8 cellular contexts compared by ENCODE assay signal in the genomic region with DNA sequence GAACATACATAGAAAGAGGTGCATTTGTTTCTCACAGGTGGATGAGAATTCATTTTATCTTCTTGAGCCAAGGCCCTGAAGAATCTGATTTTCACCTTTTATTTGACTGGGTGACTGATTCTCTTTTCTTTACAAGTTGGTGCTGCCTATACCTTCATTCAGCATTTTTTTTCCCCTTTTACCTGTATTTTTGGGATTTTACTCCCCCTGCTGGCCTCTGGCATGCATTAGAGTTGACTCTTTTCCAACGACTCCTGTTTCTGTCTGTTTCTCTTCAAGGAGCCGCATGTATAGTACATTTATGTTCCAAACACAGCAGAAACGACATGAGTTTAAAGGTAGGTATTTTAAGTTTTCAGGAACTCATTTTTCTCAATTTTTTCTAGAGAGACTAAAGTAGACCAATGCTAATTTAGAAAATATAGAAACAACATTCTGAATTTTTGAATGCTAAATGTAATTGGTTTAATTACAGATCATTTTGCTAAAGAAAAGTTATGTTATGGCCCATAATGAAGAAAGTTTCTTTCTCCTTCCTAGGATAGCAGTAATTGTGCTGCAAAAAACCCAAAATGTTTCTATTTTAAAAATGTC.
DNase-seq lines count a peak whose midpoint lies in the region; ATAC-seq, FAIRE-seq and TF ChIP-seq lines count a peak whose summit lies in the region.

No MANE protein-coding gene starts in this region.

- H3K4me1 ChIP-seq in SK-N-SH (ENCODE audit: control insufficient read depth in 1 of 2, insufficient read depth in 2 of 2, low read depth in 1 of 2, low read length in 1 of 2), result no peaks in the 10 kb centered on the region; a peak in 1 of 4 replicates

- H3K4me2 ChIP-seq in SK-N-SH, result no peak overlapping the region

- TF ChIP-seq RAD21 in SK-N-SH (IDR thresholded peaks at IDR 0.05; ENCODE audit: low read length), result peak; percentile 95

- no peak for TF ChIP-seq EP300 in SK-N-SH (IDR thresholded peaks at IDR 0.05; ENCODE audit: borderline replicate concordance in 1 of 2, low read depth in 1 of 2, low read length in 1 of 2)

- H3K79me2 ChIP-seq in SK-N-SH (ENCODE audit: insufficient read depth), result no peaks in the 10 kb centered on the region

- CTCF ChIA-PET in SK-N-SH (lab: Yijun Ruan, JAX), result interaction anchor here (0.6 to 14.8 kb wide), 41 partner anchors 9 to 1355 kb away, joined by 3 to 495 read pairs (median 4); no protein-coding TSS in a partner anchor

- H3K36me3 ChIP-seq in SK-N-SH (replicated peaks in 1 of 2; ENCODE audit: control insufficient read depth in 1 of 2, insufficient read depth in 2 of 2, low read length in 1 of 2), result peaks cover 0 to 3% of the 10 kb centered on the region in 2 experiments

- H3K9me2 ChIP-seq in SK-N-SH, result no peaks in the 10 kb centered on the region

- WGBS in SK-N-SH (ENCODE audit: low lambda C conversion rate), result 8% methylated on average over 3 of the region's 3 CpGs

- FAIRE-seq in endometrium (lab: Jason Lieb, UNC), result peak; percentile 75

- no peaks in the 10 kb centered on the region for H3F3A ChIP-seq in SK-N-SH (replicated peaks; ENCODE audit: insufficient read depth)

- H3K27ac ChIP-seq in SK-N-SH (ENCODE audit: low read depth in 2 of 2, low read length in 1 of 2), result no peak overlapping the region

- DNase-seq in DMS79 (lab: John Stamatoyannopoulos, UW) (peak; percentile 26), NAMALWA (ENCODE audit: low spot score) (peak; percentile 87), SK-N-SH (peak; percentile 21), myocyte (ENCODE audit: low read depth) (peak; percentile 64)

- POLR2A ChIA-PET in SK-N-SH (lab: Yijun Ruan, JAX), result no interaction called here

- H2AFZ ChIP-seq in SK-N-SH (ENCODE audit: low read depth), result no peak overlapping the region

- peaks cover 9% of the 10 kb centered on the region for H3K9me3 ChIP-seq in SK-N-SH

- H4K20me1 ChIP-seq in SK-N-SH (ENCODE audit: insufficient read depth), result no peaks in the 10 kb centered on the region

- ATAC-seq in GM21390 (IDR thresholded peaks at IDR 0.05; ENCODE audit: unreplicated experiment), result peak; percentile 66
- ATAC-seq in HG02973 (IDR thresholded peaks at IDR 0.05; ENCODE audit: unreplicated experiment), result no peak
- no peak for ATAC-seq in HG03045 (IDR thresholded peaks at IDR 0.05; ENCODE audit: unreplicated experiment)

- no peak overlapping the region for H3K9ac ChIP-seq in SK-N-SH

- no peak overlapping the region; a peak in 1 of 4 replicates for H3K4me3 ChIP-seq in SK-N-SH (ENCODE audit: low read depth in 2 of 2, low read length in 1 of 2)

- TF ChIP-seq CTCF in SK-N-SH (IDR thresholded peaks at IDR 0.05), result peak; percentile 99

- no peaks in the 10 kb centered on the region; the same call in 1 of the 2 replicates for H3K27me3 ChIP-seq in SK-N-SH (ENCODE audit: insufficient read depth)

TF ChIP-seq in SK-N-SH, 30 proteins besides CTCF, POLR2A, EP300 and RAD21:
- 0 out of 2 replicates have a peak, but pooled peaks have one; percentile 37 for TF ChIP-seq RFX5 (IDR thresholded peaks at IDR 0.05; ENCODE audit: low read length)
- TF ChIP-seq CHD2 (IDR thresholded peaks at IDR 0.05; ENCODE audit: low read length, partially characterized antibody), result no peak
- TF ChIP-seq, protein P1, sequence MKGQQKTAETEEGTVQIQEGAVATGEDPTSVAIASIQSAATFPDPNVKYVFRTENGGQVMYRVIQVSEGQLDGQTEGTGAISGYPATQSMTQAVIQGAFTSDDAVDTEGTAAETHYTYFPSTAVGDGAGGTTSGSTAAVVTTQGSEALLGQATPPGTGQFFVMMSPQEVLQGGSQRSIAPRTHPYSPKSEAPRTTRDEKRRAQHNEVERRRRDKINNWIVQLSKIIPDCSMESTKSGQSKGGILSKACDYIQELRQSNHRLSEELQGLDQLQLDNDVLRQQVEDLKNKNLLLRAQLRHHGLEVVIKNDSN (IDR thresholded peaks at IDR 0.05; ENCODE audit: borderline replicate concordance, low read depth), result no peak
- peak; percentile 94 for TF ChIP-seq SMC3 (IDR thresholded peaks at IDR 0.05; ENCODE audit: low read depth, low read length)
- peak; percentile 41; the same call in 1 of the 2 replicates for TF ChIP-seq NFIC (IDR thresholded peaks at IDR 0.05; ENCODE audit: borderline replicate concordance)
- TF ChIP-seq, protein P2, sequence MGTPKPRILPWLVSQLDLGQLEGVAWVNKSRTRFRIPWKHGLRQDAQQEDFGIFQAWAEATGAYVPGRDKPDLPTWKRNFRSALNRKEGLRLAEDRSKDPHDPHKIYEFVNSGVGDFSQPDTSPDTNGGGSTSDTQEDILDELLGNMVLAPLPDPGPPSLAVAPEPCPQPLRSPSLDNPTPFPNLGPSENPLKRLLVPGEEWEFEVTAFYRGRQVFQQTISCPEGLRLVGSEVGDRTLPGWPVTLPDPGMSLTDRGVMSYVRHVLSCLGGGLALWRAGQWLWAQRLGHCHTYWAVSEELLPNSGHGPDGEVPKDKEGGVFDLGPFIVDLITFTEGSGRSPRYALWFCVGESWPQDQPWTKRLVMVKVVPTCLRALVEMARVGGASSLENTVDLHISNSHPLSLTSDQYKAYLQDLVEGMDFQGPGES (IDR thresholded peaks at IDR 0.05; ENCODE audit: low read depth, low read length), result no peak

Comparison
In these comparisons a context has a peak if more than half of its experiments do, and no peak if none do; other contexts are left out.
1. DNase-seq: peak in every context shown above with its lines; median percentile 87 in NAMALWA; 64 in myocyte; 26 in DMS79; 21 in SK-N-SH.